In genomic region chr9:101226161-101226560, GRCh38 we compare ENCODE assay signal across 25 cellular contexts.
DNase-seq lines count a peak whose midpoint lies in the region; ATAC-seq and TF ChIP-seq lines count a peak whose summit lies in the region.
"Had no signal": no experiment of that assay in that cellular context is flagged by ENCODE, and none has a peak within 500 bp of the region (broad histone marks: within the 10 kb centered on the region; RNA-seq: fewer than 3 reads in every experiment).

No MANE protein-coding gene starts in this region.

- DNase-seq in Ammon's horn (ENCODE audit: low spot score) (peak; percentile 90), dorsolateral prefrontal cortex (peak in 2 of 10 donors; percentile 15 to 55), pons (ENCODE audit: low spot score) (peak; percentile 98), left cardiac atrium (no peak), NCI-H187 treated with DMSO at 0.1 percent for 48 hours (lab: John Stamatoyannopoulos, UW) (no peak)
- DNase-seq: BE2C; CD8-positive, alpha-beta memory T cell; DMS153; DND-41; GM23248; H7; Kasumi-1; MV-4-11; NCI-H1105; NCI-H1436 treated with DMSO at 0.1 percent for 48 hours; NCI-H1930; NCI-H2107; NCI-H524 treated with DMSO at 0.1 percent for 48 hours; NCI-H774; NK-92 treated with Interleukin-12 subunit alpha and Interleukin-12 subunit beta, amount 100 ng/mL, for 24 hours; PC-3 had no signal

- TF ChIP-seq CTCF in dorsolateral prefrontal cortex (IDR thresholded peaks at IDR 0.05 in 54 of 56, conservative IDR thresholded peaks at IDR 0.05 in 2 of 56; ENCODE audit: low read depth in 1 of 56, partially characterized antibody in 56 of 56), result peak in 1 of 56 donors; percentile 25

- intact Hi-C loops in dorsolateral prefrontal cortex (cut with DNase I) (loop anchor here (2.0 kb wide), 1 partner anchor 63 kb away; no protein-coding TSS in a partner anchor), left cardiac atrium (cut with DNase I) (no loop called here)

- H3K4me3 ChIP-seq in dorsolateral prefrontal cortex, result peak overlapping the region in 1 of 59 donors; percentile 34
- H3K4me3 ChIP-seq: GM23248 had no signal

- no peak for ATAC-seq in GM18867 (IDR thresholded peaks at IDR 0.05; ENCODE audit: unreplicated experiment)
- ATAC-seq in left cardiac atrium, result no peak
- ATAC-seq in GM18870 (IDR thresholded peaks at IDR 0.05; ENCODE audit: unreplicated experiment), result no peak
- ATAC-seq: PC-3 had no signal

- H3K27ac ChIP-seq in dorsolateral prefrontal cortex (peak overlapping the region; percentile 52 to 98 (median 91)), layer of hippocampus (ENCODE audit: low read depth, low read length) (peak overlapping the region; percentile 92)
- H3K27ac ChIP-seq: 22Rv1, GM23248 had no signal

- no peaks in the 10 kb centered on the region for H3K27me3 ChIP-seq in dorsolateral prefrontal cortex
- no peaks in the 10 kb centered on the region for H3K27me3 ChIP-seq in layer of hippocampus (ENCODE audit: control insufficient read depth, insufficient read depth, low read length)
- H3K27me3 ChIP-seq: BE2C had no signal

Comparison
In these comparisons a context has a peak if more than half of its experiments do, and no peak if none do; other contexts are left out.
1. DNase-seq: peak in Ammon's horn (single experiment) and pons (single experiment); none in left cardiac atrium (single experiment) and NCI-H187 treated with DMSO at 0.1 percent for 48 hours (single experiment).
2. intact Hi-C loops: an anchor here in dorsolateral prefrontal cortex (2.0 kb wide); none called in left cardiac atrium.